Comparison of ENCODE assay signal across 14 cellular contexts in genomic region chr1:222829868-222830267, GRCh38. TPM values are rescaled to one million over a fixed set of nuclear protein-coding genes. Genes with fewer than 3 reads are reported as not detected.
A peak's percentile ranks its signal among the peaks of the same experiment; 100 is the strongest.
DNase-seq lines count a peak whose midpoint lies in the region; ATAC-seq and TF ChIP-seq lines count a peak whose summit lies in the region.
"Had no signal": no experiment of that assay in that cellular context is flagged by ENCODE, and none has a peak within 500 bp of the region (broad histone marks: within the 10 kb centered on the region; RNA-seq: fewer than 3 reads in every experiment).

No MANE protein-coding gene starts in this region.

- H3K9me3 ChIP-seq in left lung, result no peaks in the 10 kb centered on the region
- H3K9me3 ChIP-seq: heart right ventricle, neutrophil had no signal

- H3K4me3 ChIP-seq in HFF-Myc (replicated peaks; ENCODE audit: low read depth, low read length), result no peak overlapping the region
- no peak overlapping the region for H3K4me3 ChIP-seq in left lung
- H3K4me3 ChIP-seq: heart right ventricle had no signal

- no peaks in the 10 kb centered on the region for H3K4me1 ChIP-seq in left lung

- H3K27ac ChIP-seq in left lung, result no peak overlapping the region
- H3K27ac ChIP-seq in substantia nigra (ENCODE audit: low read depth, low read length, poor library complexity, severe bottlenecking), result no peak overlapping the region
- H3K27ac ChIP-seq: neutrophil had no signal

- H3K27me3 ChIP-seq in left lung, result no peaks in the 10 kb centered on the region
- H3K27me3 ChIP-seq: heart right ventricle, neutrophil had no signal

- intact Hi-C loops in left lung (cut with DNase I), result no loop called here

- peak; percentile 65 for ATAC-seq in left lung
- ATAC-seq in HG02642 (IDR thresholded peaks at IDR 0.05; ENCODE audit: poor library complexity, unreplicated experiment), result no peak

- DNase-seq in A172 (ENCODE audit: low spot score) (peak; percentile 27), HFF-Myc (ENCODE audit: extremely low read depth, low read depth) (peak; percentile 41), dedifferentiated amniotic fluid mesenchymal stem cell (ENCODE audit: extremely low spot score) (peak; percentile 27), left lung (no peak), NCI-H2196 (lab: John Stamatoyannopoulos, UW; ENCODE audit: unreplicated experiment) (no peak), NCI-H2227 treated with DMSO at 0.1 percent for 48 hours (lab: John Stamatoyannopoulos, UW) (no peak), substantia nigra (lab: John Stamatoyannopoulos, UW) (no peak)
- DNase-seq: activated CD4-positive, CD25-positive, alpha-beta regulatory T cell; activated T-cell treated with anti-CD3 and anti-CD28 coated beads, Interleukin-2, amount 50 U/mL, for 1 hour; aorta; effector memory CD4-positive, alpha-beta T cell; heart right ventricle had no signal

- TF ChIP-seq CTCF in HFF-Myc (IDR thresholded peaks at IDR 0.05; ENCODE audit: low read depth, low read length, missing control alignments), result no peak
- TF ChIP-seq CTCF in left lung (IDR thresholded peaks at IDR 0.05), result no peak

- H3K36me3 ChIP-seq in left lung, result no peaks in the 10 kb centered on the region
- H3K36me3 ChIP-seq: heart right ventricle, neutrophil had no signal

RNA-seq across cellular contexts. Expression of gene DISP1, which starts 15.0 kb away (rescaled TPM):
- 3.3 and 5.0 TPM in 2 replicates for total RNA-seq in A172 (2014; rRNA removed; shearing (Covaris generic))
- 10 to 100 TPM; 17.2 to 23.9 TPM for total RNA-seq in left lung

Comparison
In these comparisons a context has a peak if more than half of its experiments do, and no peak if none do; other contexts are left out.
1. DNase-seq: peak in A172 (single experiment), HFF-Myc (single experiment) and dedifferentiated amniotic fluid mesenchymal stem cell (single experiment); none in left lung (0 of 2), NCI-H2196 (single experiment), NCI-H2227 treated with DMSO at 0.1 percent for 48 hours (single experiment) and substantia nigra (0 of 49).